Comparison of ENCODE assay signal across 18 cellular contexts in genomic region chr17:36673637-36674277, GRCh38.
DNase-seq lines count a peak whose midpoint lies in the region; ATAC-seq and TF ChIP-seq lines count a peak whose summit lies in the region.
"Had no signal": no experiment of that assay in that cellular context is flagged by ENCODE, and none has a peak within 500 bp of the region (broad histone marks: within the 10 kb centered on the region; RNA-seq: fewer than 3 reads in every experiment).

No MANE protein-coding gene starts in this region.

- H3K27me3 ChIP-seq in CD4-positive, CD25-positive, alpha-beta regulatory T cell (ENCODE audit: control insufficient read depth, insufficient read depth, low read length): no peaks in the 10 kb centered on the region
- H3K27me3 ChIP-seq in CD4-positive, alpha-beta memory T cell (ENCODE audit: insufficient read depth, low read length): no peaks in the 10 kb centered on the region
- 0 out of 2 replicates have a peak, but pooled peaks cover 2% of the 10 kb centered on the region for H3K27me3 ChIP-seq in HAP-1 (ENCODE audit: low read depth)
- H3K27me3 ChIP-seq in mammary epithelial cell (ENCODE audit: insufficient read depth, low read length): no peaks in the 10 kb centered on the region
- H3K27me3 ChIP-seq: adrenal gland, thyroid gland had no signal

- H3K27ac ChIP-seq in CD4-positive, CD25-positive, alpha-beta regulatory T cell (ENCODE audit: insufficient read depth, low read length, poor library complexity, severe bottlenecking): peak overlapping the region; percentile 58
- peak overlapping the region; percentile 34 for H3K27ac ChIP-seq in CD4-positive, alpha-beta memory T cell (ENCODE audit: low read depth, low read length)
- no peak overlapping the region for H3K27ac ChIP-seq in mammary epithelial cell (ENCODE audit: insufficient read depth, low read depth, low read length)
- H3K27ac ChIP-seq: adrenal gland, coronary artery, thyroid gland had no signal

- POLR2A ChIA-PET in CD4-positive, alpha-beta memory T cell (lab: Charles Lee; ENCODE audit: partially characterized antibody): interaction anchor here (0.9 to 1.2 kb wide), 2 partner anchors 30 to 52 kb away, joined by 4 read pairs; no protein-coding TSS in a partner anchor
- POLR2A ChIA-PET in activated CD4-positive, alpha-beta memory T cell treated with anti-CD3 and anti-CD28 coated beads, Interleukin-2, amount 10 ng/mL, durations not matched to agents 7 days and 5 days (lab: Charles Lee): interaction anchor here (0.6 to 1.0 kb wide), 3 partner anchors 38 to 50 kb away, joined by 3 to 4 read pairs (median 3); no protein-coding TSS in a partner anchor

- CTCF ChIA-PET in CD4-positive, alpha-beta memory T cell (lab: Charles Lee; ENCODE audit: partially characterized antibody): interaction anchor here (1.4 to 1.7 kb wide), 2 partner anchors 33 to 81 kb away, joined by 4 read pairs; no protein-coding TSS in a partner anchor
- CTCF ChIA-PET in activated CD4-positive, alpha-beta memory T cell treated with anti-CD3 and anti-CD28 coated beads, Interleukin-2, amount 10 ng/mL, durations not matched to agents 7 days and 5 days (lab: Charles Lee): interaction anchor here (1.5 to 1.6 kb wide), 2 partner anchors 15 to 71 kb away, joined by 3 read pairs; no protein-coding TSS in a partner anchor
- CTCF ChIA-PET in mammary epithelial cell (lab: Charles Lee; ENCODE audit: low non-redundant PET): no interaction called here

- intact Hi-C loops in CD4-positive, alpha-beta memory T cell (cut with micrococcal nuclease): no loop called here
- intact Hi-C loops in mammary epithelial cell (cut with micrococcal nuclease): no loop called here

- no peak overlapping the region for H3K9ac ChIP-seq in mammary epithelial cell (ENCODE audit: insufficient read depth, low read length)

- dilution Hi-C loops in mammary epithelial cell (cut with HindIII; ENCODE audit: low sequenced_read_pairs): no loop called here

- in situ Hi-C loops in HAP-1 (cut with MboI; ENCODE audit: low sequenced_read_pairs) (no loop called here), mammary epithelial cell (cut with MboI; ENCODE audit: low sequenced_read_pairs in 2 of 2) (no loop called here)

- H3K36me3 Mint-ChIP-seq in CD4-positive, CD25-positive, alpha-beta regulatory T cell: no peaks in the 10 kb centered on the region
- peaks cover 0 to 3% of the 10 kb centered on the region in 2 donors for H3K36me3 Mint-ChIP-seq in CD4-positive, alpha-beta memory T cell
- H3K36me3 Mint-ChIP-seq in activated CD4-positive, alpha-beta memory T cell treated with anti-CD3 and anti-CD28 coated beads, Interleukin-2, amount 10 ng/mL, durations not matched to agents 7 days and 5 days (ENCODE audit: low read depth): no peaks in the 10 kb centered on the region
- peaks cover 1% of the 10 kb centered on the region for H3K36me3 Mint-ChIP-seq in central memory CD8-positive, alpha-beta T cell (ENCODE audit: insufficient read depth)
- H3K36me3 Mint-ChIP-seq: stimulated activated memory B cell treated with anti-CD40 and anti-IgM and Interleukin-4, amounts not matched to agents 10 μg/mL and 1 μg/mL and 100 μg/mL, for 72 hours had no signal

- H3K4me1 ChIP-seq in CD4-positive, CD25-positive, alpha-beta regulatory T cell (ENCODE audit: control insufficient read depth, insufficient read depth, low read length, poor library complexity, severe bottlenecking): peaks cover 32% of the 10 kb centered on the region
- peaks cover 57% of the 10 kb centered on the region for H3K4me1 ChIP-seq in CD4-positive, alpha-beta memory T cell (ENCODE audit: insufficient read depth, low read length)
- H3K4me1 ChIP-seq in HAP-1 (no peaks in the 10 kb centered on the region), mammary epithelial cell (ENCODE audit: insufficient read depth, low read length) (no peaks in the 10 kb centered on the region)
- H3K4me1 ChIP-seq: adrenal gland, thyroid gland had no signal

- peak in 1 of 3 donors; percentile 28 for DNase-seq in CD4-positive, CD25-positive, alpha-beta regulatory T cell
- no peak for DNase-seq in CD4-positive, alpha-beta memory T cell
- peak; percentile 46 for DNase-seq in activated CD4-positive, alpha-beta memory T cell treated with anti-CD3 and anti-CD28 coated beads, Interleukin-2, amount 10 ng/mL, durations not matched to agents 7 days and 5 days
- no peak for DNase-seq in central memory CD8-positive, alpha-beta T cell (ENCODE audit: low spot score in 2 of 2)
- DNase-seq in HAP-1 (ENCODE audit: low spot score in 2 of 2) (no peak), GM19240 (ENCODE audit: insufficient read length, low spot score) (no peak), mammary epithelial cell (no peak), NCI-H187 (lab: John Stamatoyannopoulos, UW) (no peak)
- DNase-seq: adrenal gland, DMS79, islet precursor cell, KBM-7, NCI-H187 treated with DMSO at 0.1 percent for 48 hours, NCI-H69, nucleus accumbens, thyroid gland had no signal

- H3K4me3 Mint-ChIP-seq in CD4-positive, CD25-positive, alpha-beta regulatory T cell: peak overlapping the region in 3 of 4 donors; percentile 39 to 57 (median 57)
- H3K4me3 Mint-ChIP-seq in CD4-positive, alpha-beta memory T cell: peak overlapping the region; percentile 56 to 89 (median 76)
- H3K4me3 Mint-ChIP-seq in activated CD4-positive, alpha-beta memory T cell treated with anti-CD3 and anti-CD28 coated beads, Interleukin-2, amount 10 ng/mL, durations not matched to agents 7 days and 5 days: peak overlapping the region; percentile 61
- peak overlapping the region; percentile 70 for H3K4me3 Mint-ChIP-seq in central memory CD8-positive, alpha-beta T cell
- H3K4me3 Mint-ChIP-seq: stimulated activated memory B cell treated with anti-CD40 and anti-IgM and Interleukin-4, amounts not matched to agents 10 μg/mL and 1 μg/mL and 100 μg/mL, for 72 hours had no signal

- no peak for TF ChIP-seq CTCF in mammary epithelial cell (conservative IDR thresholded peaks at IDR 0.05 in 1 of 2, IDR thresholded peaks at IDR 0.05 in 1 of 2; ENCODE audit: extremely low read depth in 1 of 2, insufficient read depth in 1 of 2, low read depth in 1 of 2, low read length in 2 of 2)

- no peaks in the 10 kb centered on the region for H3K79me2 ChIP-seq in mammary epithelial cell (ENCODE audit: insufficient read depth, low read length)

- H3K4me1 Mint-ChIP-seq in CD4-positive, CD25-positive, alpha-beta regulatory T cell: peaks cover 11 to 47% (median 33%) of the 10 kb centered on the region in 4 donors
- peaks cover 37 to 59% (median 44%) of the 10 kb centered on the region in 4 donors for H3K4me1 Mint-ChIP-seq in CD4-positive, alpha-beta memory T cell
- peaks cover 61% of the 10 kb centered on the region for H3K4me1 Mint-ChIP-seq in activated CD4-positive, alpha-beta memory T cell treated with anti-CD3 and anti-CD28 coated beads, Interleukin-2, amount 10 ng/mL, durations not matched to agents 7 days and 5 days
- H3K4me1 Mint-ChIP-seq in central memory CD8-positive, alpha-beta T cell: peaks cover 42% of the 10 kb centered on the region

- H3K4me3 ChIP-seq in CD4-positive, CD25-positive, alpha-beta regulatory T cell (ENCODE audit: low read depth, low read length): no peak overlapping the region
- H3K4me3 ChIP-seq in CD4-positive, alpha-beta memory T cell (ENCODE audit: low read length in 2 of 2): no peak overlapping the region
- H3K4me3 ChIP-seq in HAP-1: no peak overlapping the region
- no peak overlapping the region for H3K4me3 ChIP-seq in mammary epithelial cell (replicated peaks in 1 of 3; ENCODE audit: insufficient read depth in 1 of 3, low read depth in 2 of 3, low read length in 3 of 3)
- H3K4me3 ChIP-seq: adrenal gland, coronary artery, thyroid gland had no signal

- no peaks in the 10 kb centered on the region for H3K9me3 ChIP-seq in CD4-positive, CD25-positive, alpha-beta regulatory T cell (ENCODE audit: control insufficient read depth in 2 of 2, low read length in 2 of 2)
- H3K9me3 ChIP-seq in CD4-positive, alpha-beta memory T cell (ENCODE audit: control insufficient read depth in 1 of 2, low read length in 2 of 2): no peaks in the 10 kb centered on the region
- H3K9me3 ChIP-seq in HAP-1: no peaks in the 10 kb centered on the region
- no peaks in the 10 kb centered on the region for H3K9me3 ChIP-seq in mammary epithelial cell (replicated peaks; ENCODE audit: insufficient read depth, low read length)
- H3K9me3 ChIP-seq: adrenal gland, thyroid gland had no signal

- no peak overlapping the region for H3K4me2 ChIP-seq in mammary epithelial cell (ENCODE audit: insufficient read depth, low read depth, low read length)

- 96% methylated on average over 3 of the region's 7 CpGs for WGBS in mammary epithelial cell (ENCODE audit: low coverage, missing lambda C conversion rate)

- no TSS peak for BruUV-seq in mammary epithelial cell (replicated peaks; lab: Mats Ljungman, UMichigan)

- H2AFZ ChIP-seq in mammary epithelial cell (ENCODE audit: low read depth, low read length): no peak overlapping the region

- no peaks in the 10 kb centered on the region for H3K9me3 Mint-ChIP-seq in CD4-positive, CD25-positive, alpha-beta regulatory T cell
- H3K9me3 Mint-ChIP-seq in CD4-positive, alpha-beta memory T cell: no peaks in the 10 kb centered on the region
- no peaks in the 10 kb centered on the region for H3K9me3 Mint-ChIP-seq in activated CD4-positive, alpha-beta memory T cell treated with anti-CD3 and anti-CD28 coated beads, Interleukin-2, amount 10 ng/mL, durations not matched to agents 7 days and 5 days
- no peaks in the 10 kb centered on the region for H3K9me3 Mint-ChIP-seq in central memory CD8-positive, alpha-beta T cell
- H3K9me3 Mint-ChIP-seq: stimulated activated memory B cell treated with anti-CD40 and anti-IgM and Interleukin-4, amounts not matched to agents 10 μg/mL and 1 μg/mL and 100 μg/mL, for 72 hours had no signal

- H3K27me3 Mint-ChIP-seq in CD4-positive, CD25-positive, alpha-beta regulatory T cell: no peaks in the 10 kb centered on the region
- no peaks in the 10 kb centered on the region for H3K27me3 Mint-ChIP-seq in CD4-positive, alpha-beta memory T cell
- peaks cover 3% of the 10 kb centered on the region for H3K27me3 Mint-ChIP-seq in activated CD4-positive, alpha-beta memory T cell treated with anti-CD3 and anti-CD28 coated beads, Interleukin-2, amount 10 ng/mL, durations not matched to agents 7 days and 5 days
- H3K27me3 Mint-ChIP-seq in central memory CD8-positive, alpha-beta T cell: no peaks in the 10 kb centered on the region

- H3K27ac Mint-ChIP-seq in CD4-positive, CD25-positive, alpha-beta regulatory T cell: peak overlapping the region; percentile 88 to 91 (median 90)
- peak overlapping the region; percentile 61 to 92 (median 89) for H3K27ac Mint-ChIP-seq in CD4-positive, alpha-beta memory T cell
- peak overlapping the region; percentile 98 for H3K27ac Mint-ChIP-seq in activated CD4-positive, alpha-beta memory T cell treated with anti-CD3 and anti-CD28 coated beads, Interleukin-2, amount 10 ng/mL, durations not matched to agents 7 days and 5 days
- H3K27ac Mint-ChIP-seq in central memory CD8-positive, alpha-beta T cell (ENCODE audit: low read depth): peak overlapping the region; percentile 41
- H3K27ac Mint-ChIP-seq: stimulated activated memory B cell treated with anti-CD40 and anti-IgM and Interleukin-4, amounts not matched to agents 10 μg/mL and 1 μg/mL and 100 μg/mL, for 72 hours had no signal

- no peaks in the 10 kb centered on the region for H3K36me3 ChIP-seq in CD4-positive, CD25-positive, alpha-beta regulatory T cell (ENCODE audit: control insufficient read depth, insufficient read depth, low read length)
- H3K36me3 ChIP-seq in CD4-positive, alpha-beta memory T cell (ENCODE audit: insufficient read depth, low read length): no peaks in the 10 kb centered on the region
- H3K36me3 ChIP-seq in HAP-1 (replicated peaks): no peaks in the 10 kb centered on the region
- H3K36me3 ChIP-seq in mammary epithelial cell (ENCODE audit: insufficient read depth, low read length): no peaks in the 10 kb centered on the region
- H3K36me3 ChIP-seq: adrenal gland, thyroid gland had no signal

- no peaks in the 10 kb centered on the region for H4K20me1 ChIP-seq in mammary epithelial cell (ENCODE audit: insufficient read depth, low read length)

- no peak for ATAC-seq in CD4-positive, CD25-positive, alpha-beta regulatory T cell (ENCODE audit: low read depth in 2 of 2)
- no peak for ATAC-seq in central memory CD8-positive, alpha-beta T cell (replicated peaks; ENCODE audit: extremely low read depth, poor library complexity, severe bottlenecking)
- ATAC-seq: stimulated activated memory B cell treated with anti-CD40 and anti-IgM and Interleukin-4, amounts not matched to agents 10 μg/mL and 1 μg/mL and 100 μg/mL, for 72 hours had no signal

Comparison
In these comparisons a context has a peak if more than half of its experiments do, and no peak if none do; other contexts are left out.
1. H3K27ac Mint-ChIP-seq: peak in every context shown above with its lines; median percentile 98 in activated CD4-positive, alpha-beta memory T cell treated with anti-CD3 and anti-CD28 coated beads, Interleukin-2, amount 10 ng/mL, durations not matched to agents 7 days and 5 days; 90 in CD4-positive, CD25-positive, alpha-beta regulatory T cell; 89 in CD4-positive, alpha-beta memory T cell; 41 in central memory CD8-positive, alpha-beta T cell.